Comparison of ENCODE assay signal across 31 cellular contexts in the genomic region with DNA sequence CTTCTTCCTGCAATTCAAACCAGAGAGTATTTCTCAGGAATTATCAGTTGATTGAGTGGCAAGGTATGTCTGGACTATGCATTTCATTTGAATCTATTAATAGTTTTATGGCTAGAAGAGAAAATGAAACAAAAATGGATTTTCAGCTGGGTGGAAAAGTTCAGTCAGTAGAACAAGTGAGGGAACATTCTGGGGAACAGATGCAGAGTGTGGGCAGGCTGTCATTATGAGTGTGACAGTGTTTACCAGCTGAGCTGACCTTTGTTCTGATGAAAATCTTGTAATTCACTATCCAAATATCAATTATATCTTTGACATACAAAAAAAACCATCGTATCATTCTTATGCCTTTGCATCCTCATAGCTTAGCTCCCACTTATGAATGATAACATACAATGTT. TPM values are rescaled to one million over a fixed set of nuclear protein-coding genes. Genes with fewer than 3 reads are reported as not detected.
A peak's percentile ranks its signal among the peaks of the same experiment; 100 is the strongest.
DNase-seq lines count a peak whose midpoint lies in the region; ATAC-seq, FAIRE-seq and TF ChIP-seq lines count a peak whose summit lies in the region.
"Had no signal": no experiment of that assay in that cellular context is flagged by ENCODE, and none has a peak within 500 bp of the region (broad histone marks: within the 10 kb centered on the region; RNA-seq: fewer than 3 reads in every experiment).

No MANE protein-coding gene starts in this region.

- intact Hi-C loops in activated CD8-positive, alpha-beta T cell treated with anti-CD3 and anti-CD28 coated beads for 36 hours (cut with micrococcal nuclease) = no loop called here
- intact Hi-C loops in breast epithelium (cut with DNase I; ENCODE audit: low total_unique reads) = no loop called here

- H2AFZ ChIP-seq in MM.1S (ENCODE audit: low read length) = peak overlapping the region; percentile 66; the same call in 1 of the 2 replicates

- H3K9me3 ChIP-seq in MM.1S (replicated peaks; ENCODE audit: insufficient read depth, low read length) (no peaks in the 10 kb centered on the region), ectodermal cell (ENCODE audit: control insufficient read depth, low read length) (no peaks in the 10 kb centered on the region), breast epithelium (no peaks in the 10 kb centered on the region)
- H3K9me3 ChIP-seq: esophagus muscularis mucosa, left lung had no signal

- H3K79me2 ChIP-seq in MM.1S (ENCODE audit: low read length) = no peaks in the 10 kb centered on the region

- no peaks in the 10 kb centered on the region for H3K36me3 Mint-ChIP-seq in activated CD8-positive, alpha-beta T cell treated with anti-CD3 and anti-CD28 coated beads for 36 hours (ENCODE audit: low read depth)
- no peaks in the 10 kb centered on the region for H3K36me3 Mint-ChIP-seq in activated CD8-positive, alpha-beta T cell treated with anti-CD3 and anti-CD28 coated beads, Interleukin-2, amount 10 ng/mL, durations not matched to agents 7 days and 5 days (ENCODE audit: low read depth)
- peaks cover 0 to 1% of the 10 kb centered on the region in 2 donors for H3K36me3 Mint-ChIP-seq in activated T-cell treated with anti-CD3 and anti-CD28 coated beads, Interleukin-2, amount 50 U/mL, for 72 hours (ENCODE audit: insufficient read depth in 2 of 2)

- H3K27ac ChIP-seq in MM.1S (ENCODE audit: low read length) (no peak overlapping the region), ectodermal cell (ENCODE audit: insufficient read depth, low read depth, low read length, poor library complexity, severe bottlenecking) (peak overlapping the region; percentile 22), breast epithelium (no peak overlapping the region)
- H3K27ac ChIP-seq: esophagus muscularis mucosa, left lung had no signal

- H3K4me3 Mint-ChIP-seq in activated CD8-positive, alpha-beta T cell treated with anti-CD3 and anti-CD28 coated beads for 36 hours = peak overlapping the region; percentile 21
- no peak overlapping the region for H3K4me3 Mint-ChIP-seq in activated CD8-positive, alpha-beta T cell treated with anti-CD3 and anti-CD28 coated beads, Interleukin-2, amount 10 ng/mL, durations not matched to agents 7 days and 5 days
- peak overlapping the region; percentile 69 to 89 for H3K4me3 Mint-ChIP-seq in activated T-cell treated with anti-CD3 and anti-CD28 coated beads, Interleukin-2, amount 50 U/mL, for 72 hours
- H3K4me3 Mint-ChIP-seq: effector memory CD8-positive, alpha-beta T cell had no signal

- H3K4me1 Mint-ChIP-seq in activated CD8-positive, alpha-beta T cell treated with anti-CD3 and anti-CD28 coated beads for 36 hours (ENCODE audit: low read depth) = peaks cover 18% of the 10 kb centered on the region
- peaks cover 7% of the 10 kb centered on the region for H3K4me1 Mint-ChIP-seq in activated CD8-positive, alpha-beta T cell treated with anti-CD3 and anti-CD28 coated beads, Interleukin-2, amount 10 ng/mL, durations not matched to agents 7 days and 5 days (ENCODE audit: low read depth)
- peaks cover 31% of the 10 kb centered on the region for H3K4me1 Mint-ChIP-seq in activated T-cell treated with anti-CD3 and anti-CD28 coated beads, Interleukin-2, amount 50 U/mL, for 72 hours (ENCODE audit: low read depth)

- H3K27me3 Mint-ChIP-seq in activated CD8-positive, alpha-beta T cell treated with anti-CD3 and anti-CD28 coated beads for 36 hours = peaks cover 31% of the 10 kb centered on the region
- H3K27me3 Mint-ChIP-seq in activated CD8-positive, alpha-beta T cell treated with anti-CD3 and anti-CD28 coated beads, Interleukin-2, amount 10 ng/mL, durations not matched to agents 7 days and 5 days (ENCODE audit: low read depth) = peaks cover 21% of the 10 kb centered on the region
- peaks cover 26% of the 10 kb centered on the region for H3K27me3 Mint-ChIP-seq in activated T-cell treated with anti-CD3 and anti-CD28 coated beads, Interleukin-2, amount 50 U/mL, for 72 hours (ENCODE audit: low read depth)

- H3K9me3 Mint-ChIP-seq in activated CD8-positive, alpha-beta T cell treated with anti-CD3 and anti-CD28 coated beads for 36 hours = no peaks in the 10 kb centered on the region
- H3K9me3 Mint-ChIP-seq in activated CD8-positive, alpha-beta T cell treated with anti-CD3 and anti-CD28 coated beads, Interleukin-2, amount 10 ng/mL, durations not matched to agents 7 days and 5 days (ENCODE audit: insufficient read depth) = no peaks in the 10 kb centered on the region
- no peaks in the 10 kb centered on the region for H3K9me3 Mint-ChIP-seq in activated T-cell treated with anti-CD3 and anti-CD28 coated beads, Interleukin-2, amount 50 U/mL, for 72 hours
- H3K9me3 Mint-ChIP-seq: effector memory CD8-positive, alpha-beta T cell had no signal

- WGBS in ectodermal cell, 2 experiments = 76 to 100% methylated on average over 1 of the region's 1 CpG

- H3K36me3 ChIP-seq in MM.1S (replicated peaks; ENCODE audit: insufficient read depth, low read length) (no peaks in the 10 kb centered on the region), ectodermal cell (ENCODE audit: control insufficient read depth, insufficient read depth, low read length) (no peaks in the 10 kb centered on the region), breast epithelium (no peaks in the 10 kb centered on the region)
- H3K36me3 ChIP-seq: esophagus muscularis mucosa, left lung had no signal

- H3F3A ChIP-seq in MM.1S (ENCODE audit: insufficient read depth, low read length) = no peaks in the 10 kb centered on the region

- H4K20me1 ChIP-seq in MM.1S (ENCODE audit: insufficient read depth, low read length) = no peaks in the 10 kb centered on the region

- no peak overlapping the region for H3K9ac ChIP-seq in MM.1S (ENCODE audit: low read length)

- TF ChIP-seq CTCF in activated CD8-positive, alpha-beta T cell treated with anti-CD3 and anti-CD28 coated beads for 36 hours (IDR thresholded peaks at IDR 0.05) = no peak
- no peak for TF ChIP-seq CTCF in MM.1S (IDR thresholded peaks at IDR 0.05; ENCODE audit: low read length)
- no peak for TF ChIP-seq CTCF in breast epithelium (IDR thresholded peaks at IDR 0.05)

- H3K4me3 ChIP-seq in MM.1S (ENCODE audit: low read length) (no peak overlapping the region), ectodermal cell (ENCODE audit: insufficient read depth, low read depth, low read length) (no peak overlapping the region), breast epithelium (no peak overlapping the region)
- H3K4me3 ChIP-seq: esophagus muscularis mucosa, left lung had no signal

- CTCF ChIA-PET in activated CD8-positive, alpha-beta T cell treated with anti-CD3 and anti-CD28 coated beads for 36 hours (lab: Charles Lee) = no interaction called here
- CTCF ChIA-PET in activated CD8-positive, alpha-beta T cell treated with anti-CD3 and anti-CD28 coated beads, Interleukin-2, amount 10 ng/mL, durations not matched to agents 7 days and 5 days (lab: Charles Lee) = interaction anchor here (0.7 kb wide), 1 partner anchor 24 kb away, joined by 3 read pairs; no protein-coding TSS in a partner anchor

- H3K4me2 ChIP-seq in MM.1S (ENCODE audit: low read depth, low read length) = peak overlapping the region; percentile 36

- no peak for FAIRE-seq in GM19239 (lab: Jason Lieb, UNC)
- FAIRE-seq: colon, frontal cortex, G401.6, GM18507 had no signal

- DNase-seq in activated CD8-positive, alpha-beta T cell treated with anti-CD3 and anti-CD28 coated beads for 36 hours = peak; percentile 50
- no peak for DNase-seq in activated CD8-positive, alpha-beta T cell treated with anti-CD3 and anti-CD28 coated beads, Interleukin-2, amount 10 ng/mL, durations not matched to agents 7 days and 5 days
- DNase-seq in MM.1S (peak; percentile 21), NCI-H187 (lab: John Stamatoyannopoulos, UW) (no peak), GM19239 (ENCODE audit: insufficient read length, low spot score) (no peak), breast epithelium (ENCODE audit: low spot score in 2 of 2) (no peak)
- no peak for DNase-seq in activated T-cell treated with anti-CD3 and anti-CD28 coated beads, Interleukin-2, amount 50 U/mL, for 72 hours
- DNase-seq: ACHN; activated CD8-positive, alpha-beta memory T cell treated with anti-CD3 and anti-CD28 coated beads, Interleukin-2, amount 50 U/mL, for 48 hours; DMS53; effector memory CD8-positive, alpha-beta T cell; hypothalamus; KG1; left lung; mesendoderm; NCI-H1436; NCI-H2107; NCI-H446; occipital lobe; stimulated activated naive CD4-positive, alpha-beta T cell had no signal

- POLR2A ChIA-PET in activated CD8-positive, alpha-beta T cell treated with anti-CD3 and anti-CD28 coated beads for 36 hours (lab: Charles Lee) = no interaction called here
- POLR2A ChIA-PET in activated CD8-positive, alpha-beta T cell treated with anti-CD3 and anti-CD28 coated beads, Interleukin-2, amount 10 ng/mL, durations not matched to agents 7 days and 5 days (lab: Charles Lee) = no interaction called here

- H3K9me2 ChIP-seq in MM.1S (replicated peaks; ENCODE audit: insufficient read depth, low read length) = no peaks in the 10 kb centered on the region

- no peak for TF ChIP-seq POLR2A in breast epithelium (IDR thresholded peaks at IDR 0.05)

- H3K27ac Mint-ChIP-seq in activated CD8-positive, alpha-beta T cell treated with anti-CD3 and anti-CD28 coated beads for 36 hours = no peak overlapping the region
- H3K27ac Mint-ChIP-seq in activated CD8-positive, alpha-beta T cell treated with anti-CD3 and anti-CD28 coated beads, Interleukin-2, amount 10 ng/mL, durations not matched to agents 7 days and 5 days = no peak overlapping the region
- H3K27ac Mint-ChIP-seq in activated T-cell treated with anti-CD3 and anti-CD28 coated beads, Interleukin-2, amount 50 U/mL, for 72 hours = peak overlapping the region; percentile 95
- H3K27ac Mint-ChIP-seq: effector memory CD8-positive, alpha-beta T cell had no signal

- ATAC-seq in activated CD8-positive, alpha-beta T cell treated with anti-CD3 and anti-CD28 coated beads for 36 hours = peak; percentile 61
- no peak for ATAC-seq in activated CD8-positive, alpha-beta T cell treated with anti-CD3 and anti-CD28 coated beads, Interleukin-2, amount 10 ng/mL, durations not matched to agents 7 days and 5 days
- peak; percentile 64 to 68 for ATAC-seq in activated T-cell treated with anti-CD3 and anti-CD28 coated beads, Interleukin-2, amount 50 U/mL, for 72 hours (replicated peaks in 1 of 2)
- ATAC-seq: effector memory CD8-positive, alpha-beta T cell; left lung; Right ventricle myocardium inferior had no signal

- no peaks in the 10 kb centered on the region for H3K27me3 ChIP-seq in MM.1S (replicated peaks; ENCODE audit: insufficient read depth, low read length)
- H3K27me3 ChIP-seq in ectodermal cell (ENCODE audit: control insufficient read depth, insufficient read depth, low read length, poor library complexity, severe bottlenecking) = no peaks in the 10 kb centered on the region
- H3K27me3 ChIP-seq in breast epithelium = no peaks in the 10 kb centered on the region

- H3K4me1 ChIP-seq in MM.1S (ENCODE audit: low read length) (peaks cover 9% of the 10 kb centered on the region), ectodermal cell (ENCODE audit: control insufficient read depth, insufficient read depth, low read length) (peaks cover 3% of the 10 kb centered on the region), breast epithelium (no peaks in the 10 kb centered on the region)
- H3K4me1 ChIP-seq: esophagus muscularis mucosa, left lung had no signal

RNA-seq across cellular contexts. Expression of a gene that starts 2.6 kb away (rescaled TPM):
- not detected for total RNA-seq in activated CD8-positive, alpha-beta T cell treated with anti-CD3 and anti-CD28 coated beads for 36 hours
- total RNA-seq in activated CD8-positive, alpha-beta T cell treated with anti-CD3 and anti-CD28 coated beads, Interleukin-2, amount 10 ng/mL, durations not matched to agents 7 days and 5 days = not detected
- total RNA-seq in activated T-cell treated with anti-CD3 and anti-CD28 coated beads, Interleukin-2, amount 50 U/mL, for 72 hours = 1 to 10 TPM in 1 of 2 donors, not detected in 1; 1.7 TPM
- not detected for polyA plus RNA-seq in ectodermal cell (2013, experiment 1 of 4)
- polyA plus RNA-seq in ectodermal cell (2013, experiment 2 of 4) = not detected
- polyA plus RNA-seq in ectodermal cell (2013, experiment 3 of 4) = not detected
- polyA plus RNA-seq in ectodermal cell (2013, experiment 4 of 4) = not detected
- total RNA-seq in breast epithelium = not detected
- total RNA-seq: esophagus muscularis mucosa, frontal cortex, HT1080, left lung, myocyte, occipital lobe, Right ventricle myocardium inferior had no signal
- polyA plus RNA-seq: BJ had no signal

RNA-seq across cellular contexts. Expression of a gene that starts 36.1 kb away (rescaled TPM):
- 1 to 10 TPM in 1 of 2 experiments, not detected in 1; 1.8 TPM for total RNA-seq in activated CD8-positive, alpha-beta T cell treated with anti-CD3 and anti-CD28 coated beads for 36 hours
- not detected for total RNA-seq in activated CD8-positive, alpha-beta T cell treated with anti-CD3 and anti-CD28 coated beads, Interleukin-2, amount 10 ng/mL, durations not matched to agents 7 days and 5 days
- 1 to 10 TPM; 4.3 to 9.5 TPM for total RNA-seq in activated T-cell treated with anti-CD3 and anti-CD28 coated beads, Interleukin-2, amount 50 U/mL, for 72 hours
- not detected for polyA plus RNA-seq in ectodermal cell (2013, experiment 1 of 4)
- not detected for polyA plus RNA-seq in ectodermal cell (2013, experiment 2 of 4)
- polyA plus RNA-seq in ectodermal cell (2013, experiment 3 of 4) = not detected
- polyA plus RNA-seq in ectodermal cell (2013, experiment 4 of 4) = not detected
- total RNA-seq in breast epithelium = not detected
- total RNA-seq: esophagus muscularis mucosa, frontal cortex, H4, HT1080, left lung, myocyte, occipital lobe, Right ventricle myocardium inferior had no signal
- polyA plus RNA-seq: BJ had no signal

RNA-seq across cellular contexts. Expression of a gene that starts 38.3 kb away (rescaled TPM):
- not detected for total RNA-seq in activated CD8-positive, alpha-beta T cell treated with anti-CD3 and anti-CD28 coated beads for 36 hours
- total RNA-seq in activated CD8-positive, alpha-beta T cell treated with anti-CD3 and anti-CD28 coated beads, Interleukin-2, amount 10 ng/mL, durations not matched to agents 7 days and 5 days = not detected
- total RNA-seq in activated T-cell treated with anti-CD3 and anti-CD28 coated beads, Interleukin-2, amount 50 U/mL, for 72 hours = not detected
- polyA plus RNA-seq in ectodermal cell (2013, experiment 1 of 4) = not detected
- not detected for polyA plus RNA-seq in ectodermal cell (2013, experiment 2 of 4)
- not detected for polyA plus RNA-seq in ectodermal cell (2013, experiment 3 of 4)
- not detected for polyA plus RNA-seq in ectodermal cell (2013, experiment 4 of 4)
- not detected for total RNA-seq in breast epithelium
- total RNA-seq: esophagus muscularis mucosa, frontal cortex, H4, HT1080, left lung, myocyte, occipital lobe, Right ventricle myocardium inferior had no signal
- polyA plus RNA-seq: BJ had no signal

Comparison
In these comparisons a context has a peak if more than half of its experiments do, and no peak if none do; other contexts are left out.
1. DNase-seq: peak in activated CD8-positive, alpha-beta T cell treated with anti-CD3 and anti-CD28 coated beads for 36 hours (single experiment) and MM.1S (single experiment); none in activated CD8-positive, alpha-beta T cell treated with anti-CD3 and anti-CD28 coated beads, Interleukin-2, amount 10 ng/mL, durations not matched to agents 7 days and 5 days (single experiment), activated T-cell treated with anti-CD3 and anti-CD28 coated beads, Interleukin-2, amount 50 U/mL, for 72 hours (0 of 2), NCI-H187 (0 of 2), GM19239 (single experiment) and breast epithelium (0 of 2).